In the genomic region with DNA sequence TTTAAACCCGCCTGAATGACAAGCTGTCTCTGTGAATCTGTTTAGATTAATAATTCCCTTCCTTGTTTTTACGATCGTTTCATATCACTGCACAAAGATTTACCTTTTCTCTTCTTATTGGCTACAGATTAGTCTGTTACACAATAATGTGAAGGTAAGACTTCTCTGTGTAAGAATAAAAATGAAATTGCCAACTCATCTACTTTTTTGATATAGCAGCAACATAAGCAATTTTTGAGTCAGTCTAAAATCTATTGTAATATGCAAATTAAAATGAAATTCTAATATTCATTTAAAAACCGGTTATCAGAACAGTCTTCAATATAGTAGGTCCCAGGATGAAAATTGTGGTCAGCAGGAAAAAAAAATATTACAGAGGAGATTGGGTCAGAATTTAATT, we compare ENCODE assay signal across 29 cellular contexts.
"Had no signal": no experiment of that assay in that cellular context is flagged by ENCODE, and none has a peak within 500 bp of the region (broad histone marks: within the 10 kb centered on the region; RNA-seq: fewer than 3 reads in every experiment).

No MANE protein-coding gene starts in this region.

- ATAC-seq: effector memory CD8-positive, alpha-beta T cell; esophagus mucosa; foreskin keratinocyte; gastroesophageal sphincter; heart left ventricle; heart right ventricle had no signal

- H3K27me3 ChIP-seq: colonic mucosa, esophagus muscularis mucosa, esophagus squamous epithelium, foreskin keratinocyte, gastrocnemius medialis, gastroesophageal sphincter, heart left ventricle, heart right ventricle had no signal

- H3K4me3 ChIP-seq: colonic mucosa, coronary artery, dorsolateral prefrontal cortex, esophagus muscularis mucosa, esophagus squamous epithelium, gastrocnemius medialis, gastroesophageal sphincter, heart left ventricle, heart right ventricle had no signal

- H3K27ac ChIP-seq: colonic mucosa, coronary artery, dorsolateral prefrontal cortex, epithelial cell of prostate, esophagus muscularis mucosa, esophagus squamous epithelium, foreskin keratinocyte, gastrocnemius medialis, gastroesophageal sphincter, heart left ventricle, heart right ventricle had no signal

- H3K4me3 Mint-ChIP-seq: dendritic cell treated with granulocyte-macrophage colony-stimulating factor and Interleukin-4, amounts not matched to agents 40 ng/mL and 50 ng/mL, for 4 days; effector memory CD8-positive, alpha-beta T cell; endodermal cell had no signal

- H3K9me3 ChIP-seq: colonic mucosa, esophagus muscularis mucosa, esophagus squamous epithelium, gastrocnemius medialis, gastroesophageal sphincter, heart left ventricle, heart right ventricle had no signal

- H3K4me1 ChIP-seq: colonic mucosa, esophagus muscularis mucosa, esophagus squamous epithelium, foreskin keratinocyte, gastroesophageal sphincter, heart right ventricle had no signal

- H3K36me3 ChIP-seq: colonic mucosa, esophagus muscularis mucosa, esophagus squamous epithelium, gastrocnemius medialis, gastroesophageal sphincter, heart left ventricle, heart right ventricle had no signal

- DNase-seq: colonic mucosa; cortex of kidney; dermis blood vessel endothelial cell; dorsolateral prefrontal cortex; effector CD4-positive, alpha-beta T cell; effector CD8-positive, alpha-beta T cell; effector memory CD4-positive, alpha-beta T cell; effector memory CD8-positive, alpha-beta T cell; endodermal cell; erythroblast; esophagus squamous epithelium; foreskin fibroblast; foreskin keratinocyte; foreskin melanocyte; gastrocnemius medialis; glutamatergic neuron; head of caudate nucleus; heart left ventricle; heart right ventricle had no signal

- FAIRE-seq: colon, endometrium, endothelial cell of umbilical vein, frontal cortex had no signal

- H3K27ac Mint-ChIP-seq: dendritic cell treated with granulocyte-macrophage colony-stimulating factor and Interleukin-4, amounts not matched to agents 40 ng/mL and 50 ng/mL, for 4 days; effector memory CD8-positive, alpha-beta T cell; endodermal cell had no signal

- H3K9me3 Mint-ChIP-seq: dendritic cell treated with granulocyte-macrophage colony-stimulating factor and Interleukin-4, amounts not matched to agents 40 ng/mL and 50 ng/mL, for 4 days; endodermal cell had no signal
